1 cellular context compared by ENCODE assay signal in the genomic region with DNA sequence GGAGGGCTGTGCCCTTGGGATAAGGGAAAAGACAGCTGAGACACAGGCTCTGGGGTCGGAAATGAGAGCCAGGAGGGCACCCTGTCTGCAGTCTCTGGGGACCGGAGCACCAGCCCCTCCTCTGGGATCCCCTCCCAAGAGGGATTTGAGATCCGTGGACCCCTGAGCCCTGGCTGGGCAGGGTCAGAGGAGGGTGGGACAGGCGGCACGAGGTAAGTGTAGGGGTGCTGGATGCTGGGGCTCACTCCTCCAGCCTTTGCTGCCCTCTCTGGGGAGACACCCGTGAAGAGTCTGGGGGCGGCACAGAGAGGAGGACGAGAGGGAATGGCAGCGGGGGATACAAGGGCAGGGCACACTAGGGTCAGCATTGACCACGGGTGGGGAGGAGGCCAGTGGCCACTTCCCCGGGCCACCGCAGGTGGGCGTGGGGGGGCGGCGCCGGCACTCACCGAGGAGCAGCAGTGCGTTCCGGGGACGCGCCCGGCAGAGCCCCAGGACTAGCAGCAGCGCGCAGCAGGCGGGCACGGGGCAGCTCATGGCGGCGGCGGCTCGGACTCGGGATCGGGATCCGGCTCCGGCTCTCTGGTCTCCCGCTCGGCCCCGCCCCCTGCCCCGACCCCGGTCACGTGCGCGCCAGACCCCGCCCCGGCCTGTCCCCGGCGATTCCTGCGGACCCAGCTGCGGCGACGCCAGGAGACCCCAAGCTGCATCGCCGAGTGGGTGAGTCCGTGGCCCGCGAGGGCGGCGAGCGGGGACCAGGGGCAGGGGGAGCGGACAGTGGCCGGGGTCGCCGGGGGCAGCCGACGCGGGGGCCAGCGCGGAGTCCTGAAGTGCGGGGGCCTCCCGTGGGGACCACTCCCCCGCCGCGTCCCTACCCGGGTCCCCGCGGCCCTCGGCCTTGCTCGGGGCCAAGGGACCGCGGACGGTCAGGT.
TF ChIP-seq lines count a peak whose summit lies in the region.

A gene (minus strand): TSS at position 557 of the 932 bp plus-strand sequence. CDS start 20 bp downstream, at position 537.
A gene (plus strand): TSS at position 651 of the 932 bp plus-strand sequence. CDS start 1,134 bp downstream, outside the sequence.

TF ChIP-seq in HEK293, 187 proteins besides CTCF, POLR2A, EP300 and RAD21 (continued from another document and continues in another):
- TF ChIP-seq ZNF626 (tag by site-specific recombination; IDR thresholded peaks at IDR 0.05) (no peak), ZNF585B (tag by site-specific recombination; IDR thresholded peaks at IDR 0.05) (no peak), ZBTB21 (tag by site-specific recombination; IDR thresholded peaks at IDR 0.05) (no peak), ZNF174 (tag by site-specific recombination; IDR thresholded peaks at IDR 0.05) (no peak), ZNF169 (tag by site-specific recombination; IDR thresholded peaks at IDR 0.05) (no peak), ZNF548 (tag by site-specific recombination; IDR thresholded peaks at IDR 0.05) (no peak), ZNF214 (tag by site-specific recombination; IDR thresholded peaks at IDR 0.05; ENCODE audit: borderline replicate concordance) (no peak), ZNF302 (tag by site-specific recombination; IDR thresholded peaks at IDR 0.05; ENCODE audit: low read depth) (no peak), ZNF747 (tag by site-specific recombination; IDR thresholded peaks at IDR 0.05) (no peak), ZNF274 (IDR thresholded peaks at IDR 0.05; ENCODE audit: low read length) (no peak), ZNF274 (tag by site-specific recombination; IDR thresholded peaks at IDR 0.05; ENCODE audit: borderline replicate concordance) (no peak), ZNF473 (tag by site-specific recombination; IDR thresholded peaks at IDR 0.05) (no peak), GFI1B (tag by site-specific recombination; IDR thresholded peaks at IDR 0.05) (no peak), ZNF324 (tag by site-specific recombination; IDR thresholded peaks at IDR 0.05) (peak; percentile 46; the same call in 1 of the 2 replicates), ZNF366 (tag by site-specific recombination; conservative IDR thresholded peaks at IDR 0.05) (no peak), ZNF404 (tag by site-specific recombination; IDR thresholded peaks at IDR 0.05) (no peak), BCL11B (tag by site-specific recombination; IDR thresholded peaks at IDR 0.05; ENCODE audit: low read depth) (0 out of 2 replicates have a peak, but pooled peaks have one; percentile 13), SP3 (tag by site-specific recombination; IDR thresholded peaks at IDR 0.05) (peak; percentile 65; the same call in 1 of the 2 replicates), ZNF529 (tag by site-specific recombination; IDR thresholded peaks at IDR 0.05; ENCODE audit: insufficient replicate concordance) (no peak), OSR2 (tag by site-specific recombination; IDR thresholded peaks at IDR 0.05) (no peak), ZXDB (tag by site-specific recombination; IDR thresholded peaks at IDR 0.05) (no peak), SP2 (tag by site-specific recombination; IDR thresholded peaks at IDR 0.05) (peak; percentile 7; the same call in 1 of the 2 replicates), ZNF544 (tag by site-specific recombination; IDR thresholded peaks at IDR 0.05) (no peak), ZNF223 (tag by site-specific recombination; IDR thresholded peaks at IDR 0.05) (0 out of 2 replicates have a peak, but pooled peaks have one; percentile 31), ZNF354C (tag by site-specific recombination; IDR thresholded peaks at IDR 0.05; ENCODE audit: borderline replicate concordance, low read depth) (no peak), GLIS1 (tag by site-specific recombination; IDR thresholded peaks at IDR 0.05) (peak; percentile 5; the same call in 1 of the 2 replicates), ZNF23 (tag by site-specific recombination; IDR thresholded peaks at IDR 0.05; ENCODE audit: borderline replicate concordance) (no peak), ZBTB17 (tag by site-specific recombination; IDR thresholded peaks at IDR 0.05) (peak; percentile 70), ZNF10 (tag by site-specific recombination; IDR thresholded peaks at IDR 0.05) (no peak), EGR2 (tag by site-specific recombination; IDR thresholded peaks at IDR 0.05; ENCODE audit: low read depth) (peak; percentile 71; the same call in 1 of the 2 replicates), ZBTB20 (tag by site-specific recombination; IDR thresholded peaks at IDR 0.05) (peak; percentile 64; the same call in 1 of the 2 replicates)
- TF ChIP-seq, protein P1, sequence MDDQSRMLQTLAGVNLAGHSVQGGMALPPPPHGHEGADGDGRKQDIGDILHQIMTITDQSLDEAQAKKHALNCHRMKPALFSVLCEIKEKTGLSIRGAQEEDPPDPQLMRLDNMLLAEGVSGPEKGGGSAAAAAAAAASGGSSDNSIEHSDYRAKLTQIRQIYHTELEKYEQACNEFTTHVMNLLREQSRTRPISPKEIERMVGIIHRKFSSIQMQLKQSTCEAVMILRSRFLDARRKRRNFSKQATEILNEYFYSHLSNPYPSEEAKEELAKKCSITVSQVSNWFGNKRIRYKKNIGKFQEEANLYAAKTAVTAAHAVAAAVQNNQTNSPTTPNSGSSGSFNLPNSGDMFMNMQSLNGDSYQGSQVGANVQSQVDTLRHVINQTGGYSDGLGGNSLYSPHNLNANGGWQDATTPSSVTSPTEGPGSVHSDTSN (CRISPR knock-in tag; IDR thresholded peaks at IDR 0.05) = peak; percentile 43; the same call in 1 of the 2 replicates
- TF ChIP-seq, protein P2, sequence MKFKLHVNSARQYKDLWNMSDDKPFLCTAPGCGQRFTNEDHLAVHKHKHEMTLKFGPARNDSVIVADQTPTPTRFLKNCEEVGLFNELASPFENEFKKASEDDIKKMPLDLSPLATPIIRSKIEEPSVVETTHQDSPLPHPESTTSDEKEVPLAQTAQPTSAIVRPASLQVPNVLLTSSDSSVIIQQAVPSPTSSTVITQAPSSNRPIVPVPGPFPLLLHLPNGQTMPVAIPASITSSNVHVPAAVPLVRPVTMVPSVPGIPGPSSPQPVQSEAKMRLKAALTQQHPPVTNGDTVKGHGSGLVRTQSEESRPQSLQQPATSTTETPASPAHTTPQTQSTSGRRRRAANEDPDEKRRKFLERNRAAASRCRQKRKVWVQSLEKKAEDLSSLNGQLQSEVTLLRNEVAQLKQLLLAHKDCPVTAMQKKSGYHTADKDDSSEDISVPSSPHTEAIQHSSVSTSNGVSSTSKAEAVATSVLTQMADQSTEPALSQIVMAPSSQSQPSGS (tag by site-specific recombination; IDR thresholded peaks at IDR 0.05; ENCODE audit: low read depth) = no peak
- TF ChIP-seq, protein P3, sequence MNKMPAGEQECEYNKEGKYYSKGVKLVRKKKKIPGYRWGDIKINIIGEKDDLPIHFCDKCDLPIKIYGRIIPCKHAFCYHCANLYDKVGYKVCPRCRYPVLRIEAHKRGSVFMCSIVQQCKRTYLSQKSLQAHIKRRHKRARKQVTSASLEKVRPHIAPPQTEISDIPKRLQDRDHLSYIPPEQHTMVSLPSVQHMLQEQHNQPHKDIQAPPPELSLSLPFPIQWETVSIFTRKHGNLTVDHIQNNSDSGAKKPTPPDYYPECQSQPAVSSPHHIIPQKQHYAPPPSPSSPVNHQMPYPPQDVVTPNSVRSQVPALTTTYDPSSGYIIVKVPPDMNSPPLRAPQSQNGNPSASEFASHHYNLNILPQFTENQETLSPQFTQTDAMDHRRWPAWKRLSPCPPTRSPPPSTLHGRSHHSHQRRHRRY (tag by site-specific recombination; IDR thresholded peaks at IDR 0.05) = 0 out of 2 replicates have a peak, but pooled peaks have one; percentile 25
- TF ChIP-seq, protein P4, sequence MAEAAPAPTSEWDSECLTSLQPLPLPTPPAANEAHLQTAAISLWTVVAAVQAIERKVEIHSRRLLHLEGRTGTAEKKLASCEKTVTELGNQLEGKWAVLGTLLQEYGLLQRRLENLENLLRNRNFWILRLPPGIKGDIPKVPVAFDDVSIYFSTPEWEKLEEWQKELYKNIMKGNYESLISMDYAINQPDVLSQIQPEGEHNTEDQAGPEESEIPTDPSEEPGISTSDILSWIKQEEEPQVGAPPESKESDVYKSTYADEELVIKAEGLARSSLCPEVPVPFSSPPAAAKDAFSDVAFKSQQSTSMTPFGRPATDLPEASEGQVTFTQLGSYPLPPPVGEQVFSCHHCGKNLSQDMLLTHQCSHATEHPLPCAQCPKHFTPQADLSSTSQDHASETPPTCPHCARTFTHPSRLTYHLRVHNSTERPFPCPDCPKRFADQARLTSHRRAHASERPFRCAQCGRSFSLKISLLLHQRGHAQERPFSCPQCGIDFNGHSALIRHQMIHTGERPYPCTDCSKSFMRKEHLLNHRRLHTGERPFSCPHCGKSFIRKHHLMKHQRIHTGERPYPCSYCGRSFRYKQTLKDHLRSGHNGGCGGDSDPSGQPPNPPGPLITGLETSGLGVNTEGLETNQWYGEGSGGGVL (tag by site-specific recombination; IDR thresholded peaks at IDR 0.05) = peak; percentile 68
- TF ChIP-seq, protein P5, sequence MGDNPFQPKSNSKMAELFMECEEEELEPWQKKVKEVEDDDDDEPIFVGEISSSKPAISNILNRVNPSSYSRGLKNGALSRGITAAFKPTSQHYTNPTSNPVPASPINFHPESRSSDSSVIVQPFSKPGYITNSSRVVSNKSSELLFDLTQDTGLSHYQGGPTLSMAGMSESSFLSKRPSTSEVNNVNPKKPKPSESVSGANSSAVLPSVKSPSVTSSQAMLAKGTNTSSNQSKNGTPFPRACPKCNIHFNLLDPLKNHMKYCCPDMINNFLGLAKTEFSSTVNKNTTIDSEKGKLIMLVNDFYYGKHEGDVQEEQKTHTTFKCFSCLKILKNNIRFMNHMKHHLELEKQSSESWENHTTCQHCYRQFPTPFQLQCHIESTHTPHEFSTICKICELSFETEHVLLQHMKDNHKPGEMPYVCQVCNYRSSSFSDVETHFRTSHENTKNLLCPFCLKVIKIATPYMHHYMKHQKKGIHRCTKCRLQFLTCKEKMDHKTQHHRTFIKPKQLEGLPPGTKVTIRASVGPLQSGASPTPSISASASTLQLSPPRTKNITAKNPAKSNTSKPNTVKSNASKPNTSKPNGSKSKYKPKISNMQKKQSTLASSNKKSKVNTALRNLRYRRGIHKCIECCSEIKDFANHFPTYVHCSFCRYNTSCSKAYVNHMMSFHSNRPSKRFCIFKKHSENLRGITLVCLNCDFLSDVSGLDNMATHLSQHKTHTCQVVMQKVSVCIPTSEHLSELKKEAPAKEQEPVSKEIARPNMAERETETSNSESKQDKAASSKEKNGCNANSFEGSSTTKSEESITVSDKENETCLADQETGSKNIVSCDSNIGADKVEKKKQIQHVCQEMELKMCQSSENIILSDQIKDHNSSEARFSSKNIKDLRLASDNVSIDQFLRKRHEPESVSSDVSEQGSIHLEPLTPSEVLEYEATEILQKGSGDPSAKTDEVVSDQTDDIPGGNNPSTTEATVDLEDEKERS (tag by site-specific recombination; IDR thresholded peaks at IDR 0.05) = no peak
- TF ChIP-seq, protein P6, sequence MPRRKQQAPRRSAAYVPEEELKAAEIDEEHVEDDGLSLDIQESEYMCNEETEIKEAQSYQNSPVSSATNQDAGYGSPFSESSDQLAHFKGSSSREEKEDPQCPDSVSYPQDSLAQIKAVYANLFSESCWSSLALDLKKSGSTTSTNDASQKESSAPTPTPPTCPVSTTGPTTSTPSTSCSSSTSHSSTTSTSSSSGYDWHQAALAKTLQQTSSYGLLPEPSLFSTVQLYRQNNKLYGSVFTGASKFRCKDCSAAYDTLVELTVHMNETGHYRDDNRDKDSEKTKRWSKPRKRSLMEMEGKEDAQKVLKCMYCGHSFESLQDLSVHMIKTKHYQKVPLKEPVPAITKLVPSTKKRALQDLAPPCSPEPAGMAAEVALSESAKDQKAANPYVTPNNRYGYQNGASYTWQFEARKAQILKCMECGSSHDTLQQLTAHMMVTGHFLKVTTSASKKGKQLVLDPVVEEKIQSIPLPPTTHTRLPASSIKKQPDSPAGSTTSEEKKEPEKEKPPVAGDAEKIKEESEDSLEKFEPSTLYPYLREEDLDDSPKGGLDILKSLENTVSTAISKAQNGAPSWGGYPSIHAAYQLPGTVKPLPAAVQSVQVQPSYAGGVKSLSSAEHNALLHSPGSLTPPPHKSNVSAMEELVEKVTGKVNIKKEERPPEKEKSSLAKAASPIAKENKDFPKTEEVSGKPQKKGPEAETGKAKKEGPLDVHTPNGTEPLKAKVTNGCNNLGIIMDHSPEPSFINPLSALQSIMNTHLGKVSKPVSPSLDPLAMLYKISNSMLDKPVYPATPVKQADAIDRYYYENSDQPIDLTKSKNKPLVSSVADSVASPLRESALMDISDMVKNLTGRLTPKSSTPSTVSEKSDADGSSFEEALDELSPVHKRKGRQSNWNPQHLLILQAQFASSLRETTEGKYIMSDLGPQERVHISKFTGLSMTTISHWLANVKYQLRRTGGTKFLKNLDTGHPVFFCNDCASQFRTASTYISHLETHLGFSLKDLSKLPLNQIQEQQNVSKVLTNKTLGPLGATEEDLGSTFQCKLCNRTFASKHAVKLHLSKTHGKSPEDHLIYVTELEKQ (tag by site-specific recombination; IDR thresholded peaks at IDR 0.05; ENCODE audit: borderline replicate concordance) = no peak
- TF ChIP-seq, protein P7, sequence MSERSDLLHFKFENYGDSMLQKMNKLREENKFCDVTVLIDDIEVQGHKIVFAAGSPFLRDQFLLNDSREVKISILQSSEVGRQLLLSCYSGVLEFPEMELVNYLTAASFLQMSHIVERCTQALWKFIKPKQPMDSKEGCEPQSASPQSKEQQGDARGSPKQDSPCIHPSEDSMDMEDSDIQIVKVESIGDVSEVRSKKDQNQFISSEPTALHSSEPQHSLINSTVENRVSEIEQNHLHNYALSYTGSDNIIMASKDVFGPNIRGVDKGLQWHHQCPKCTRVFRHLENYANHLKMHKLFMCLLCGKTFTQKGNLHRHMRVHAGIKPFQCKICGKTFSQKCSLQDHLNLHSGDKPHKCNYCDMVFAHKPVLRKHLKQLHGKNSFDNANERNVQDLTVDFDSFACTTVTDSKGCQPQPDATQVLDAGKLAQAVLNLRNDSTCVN (tag by site-specific recombination; optimal IDR thresholded peaks at IDR 0.05) = peak; percentile 95
- TF ChIP-seq, protein P8, sequence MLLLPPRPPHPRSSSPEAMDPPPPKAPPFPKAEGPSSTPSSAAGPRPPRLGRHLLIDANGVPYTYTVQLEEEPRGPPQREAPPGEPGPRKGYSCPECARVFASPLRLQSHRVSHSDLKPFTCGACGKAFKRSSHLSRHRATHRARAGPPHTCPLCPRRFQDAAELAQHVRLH (tag by site-specific recombination; IDR thresholded peaks at IDR 0.05) = no peak
- TF ChIP-seq, protein P9, sequence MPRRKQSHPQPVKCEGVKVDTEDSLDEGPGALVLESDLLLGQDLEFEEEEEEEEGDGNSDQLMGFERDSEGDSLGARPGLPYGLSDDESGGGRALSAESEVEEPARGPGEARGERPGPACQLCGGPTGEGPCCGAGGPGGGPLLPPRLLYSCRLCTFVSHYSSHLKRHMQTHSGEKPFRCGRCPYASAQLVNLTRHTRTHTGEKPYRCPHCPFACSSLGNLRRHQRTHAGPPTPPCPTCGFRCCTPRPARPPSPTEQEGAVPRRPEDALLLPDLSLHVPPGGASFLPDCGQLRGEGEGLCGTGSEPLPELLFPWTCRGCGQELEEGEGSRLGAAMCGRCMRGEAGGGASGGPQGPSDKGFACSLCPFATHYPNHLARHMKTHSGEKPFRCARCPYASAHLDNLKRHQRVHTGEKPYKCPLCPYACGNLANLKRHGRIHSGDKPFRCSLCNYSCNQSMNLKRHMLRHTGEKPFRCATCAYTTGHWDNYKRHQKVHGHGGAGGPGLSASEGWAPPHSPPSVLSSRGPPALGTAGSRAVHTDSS (tag by site-specific recombination; IDR thresholded peaks at IDR 0.05) = no peak
